Comparison of ENCODE assay signal across 21 cellular contexts in genomic region chr18:9563326-9563725, GRCh38.
"Had no signal": no experiment of that assay in that cellular context is flagged by ENCODE, and none has a peak within 500 bp of the region (broad histone marks: within the 10 kb centered on the region; RNA-seq: fewer than 3 reads in every experiment).

No MANE protein-coding gene starts in this region.

- H3K4me1 Mint-ChIP-seq: IgD-negative memory B cell had no signal

- H3K27ac ChIP-seq: HL-60, KMS-11 had no signal

- H3K4me3 Mint-ChIP-seq: IgD-negative memory B cell had no signal

- H3K4me3 ChIP-seq: K562 had no signal

- H3K27ac Mint-ChIP-seq: IgD-negative memory B cell had no signal

- H3K9me3 Mint-ChIP-seq: IgD-negative memory B cell had no signal

- H3K9me3 ChIP-seq: SK-N-SH had no signal

- ATAC-seq: K562 had no signal

- DNase-seq: Kasumi-1, MM.1S, NCI-H1048, NCI-H1105, NCI-H1417, NCI-H1436 treated with DMSO at 0.1 percent for 48 hours, NCI-H1694, NCI-H187 treated with DMSO at 0.1 percent for 48 hours, NCI-H2029 treated with DMSO at 0.1 percent for 48 hours, NCI-H2171 treated with DMSO at 0.1 percent for 48 hours, NCI-H2227 treated with DMSO at 0.1 percent for 48 hours, NCI-H524 treated with DMSO at 0.1 percent for 48 hours, NCI-H69, NCI-H774, RPMI8226, SHP77, SK-N-SH had no signal

- H3K27me3 Mint-ChIP-seq: IgD-negative memory B cell had no signal
